In the genomic region with DNA sequence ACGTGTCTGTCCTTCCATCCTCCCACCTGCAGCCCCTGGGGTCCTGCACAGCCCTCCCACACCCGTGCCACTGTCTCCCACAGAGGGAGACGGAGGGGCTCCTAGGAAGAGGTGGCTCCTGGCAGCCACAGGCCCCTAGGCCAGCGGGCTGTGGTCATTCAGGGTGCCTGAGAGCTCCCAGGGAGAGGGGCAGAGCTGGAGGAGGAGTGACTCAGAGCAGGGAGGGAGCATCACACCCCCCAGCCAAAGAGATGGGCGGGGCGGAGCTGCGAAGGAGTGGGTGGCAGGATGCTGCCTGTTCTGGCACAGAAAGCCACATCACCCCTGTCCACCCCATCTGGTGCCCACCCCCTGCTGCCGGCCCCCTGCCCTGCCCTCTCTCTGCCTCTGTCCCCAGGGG, we compare ENCODE assay signal across 11 cellular contexts. TPM values are rescaled to one million over a fixed set of nuclear protein-coding genes. Genes with fewer than 3 reads are reported as not detected.
A peak's percentile ranks its signal among the peaks of the same experiment; 100 is the strongest.
DNase-seq lines count a peak whose midpoint lies in the region; ATAC-seq, FAIRE-seq and TF ChIP-seq lines count a peak whose summit lies in the region.
"Had no signal": no experiment of that assay in that cellular context is flagged by ENCODE, and none has a peak within 500 bp of the region (broad histone marks: within the 10 kb centered on the region; RNA-seq: fewer than 3 reads in every experiment).

No MANE protein-coding gene starts in this region.

- 77 to 87% methylated on average over 7 to 8 of the region's 8 CpGs for WGBS in pancreas, 2 donors

- H3K27me3 Mint-ChIP-seq in central memory CD8-positive, alpha-beta T cell, result no peaks in the 10 kb centered on the region
- H3K27me3 Mint-ChIP-seq in Calu3 (ENCODE audit: unreplicated experiment), result no peaks in the 10 kb centered on the region

- no peaks in the 10 kb centered on the region for H3K9me3 ChIP-seq in pancreas
- H3K9me3 ChIP-seq: heart right ventricle had no signal

- H3K9me3 Mint-ChIP-seq in central memory CD8-positive, alpha-beta T cell, result no peaks in the 10 kb centered on the region
- H3K9me3 Mint-ChIP-seq in Calu3 (ENCODE audit: low read depth, unreplicated experiment), result no peaks in the 10 kb centered on the region

- no peak overlapping the region for H3K27ac Mint-ChIP-seq in central memory CD8-positive, alpha-beta T cell (ENCODE audit: low read depth)
- H3K27ac Mint-ChIP-seq in Calu3 (ENCODE audit: unreplicated experiment), result no peak overlapping the region

- no peaks in the 10 kb centered on the region for H3K4me1 ChIP-seq in pancreas
- H3K4me1 ChIP-seq: heart right ventricle had no signal

- CTCF ChIA-PET in RWPE1 (lab: Yijun Ruan, JAX), result no interaction called here
- CTCF ChIA-PET in Calu3 (lab: Charles Lee), result no interaction called here

- FAIRE-seq in pancreas (lab: Jason Lieb, UNC), result no peak

- peak; percentile 66 for ATAC-seq in central memory CD8-positive, alpha-beta T cell (replicated peaks; ENCODE audit: extremely low read depth, poor library complexity, severe bottlenecking)
- ATAC-seq in pancreas, result no peak

- peaks cover 21% of the 10 kb centered on the region for H3K4me1 Mint-ChIP-seq in central memory CD8-positive, alpha-beta T cell
- H3K4me1 Mint-ChIP-seq in Calu3 (ENCODE audit: low read depth, unreplicated experiment), result no peaks in the 10 kb centered on the region

- in situ Hi-C loops in GM13976 (cut with MboI; ENCODE audit: low sequenced_read_pairs, unreplicated experiment), result no loop called here

- H3K4me3 Mint-ChIP-seq in central memory CD8-positive, alpha-beta T cell, result no peak overlapping the region
- H3K4me3 Mint-ChIP-seq in Calu3 (ENCODE audit: low read depth, unreplicated experiment), result no peak overlapping the region

- POLR2A ChIA-PET in RWPE1 (lab: Yijun Ruan, JAX; ENCODE audit: low non-redundant PET), result no interaction called here

- peaks cover 2% of the 10 kb centered on the region for H3K36me3 Mint-ChIP-seq in central memory CD8-positive, alpha-beta T cell (ENCODE audit: insufficient read depth)
- H3K36me3 Mint-ChIP-seq in Calu3 (ENCODE audit: insufficient read depth, unreplicated experiment), result peaks cover 8% of the 10 kb centered on the region

- H3K4me3 ChIP-seq in pancreas, result no peak overlapping the region
- H3K4me3 ChIP-seq: cardiac muscle cell, heart right ventricle had no signal

- BruUV-seq in Calu3 (replicated peaks; lab: Mats Ljungman, UMichigan), result no TSS peak

- no peaks in the 10 kb centered on the region for H3K27me3 ChIP-seq in pancreas
- H3K27me3 ChIP-seq: cardiac muscle cell, heart right ventricle had no signal

- DNase-seq in GM13976 (ENCODE audit: low spot score) (peak; percentile 64), RWPE1 (ENCODE audit: low spot score) (peak; percentile 77), Calu3 (no peak), NCI-H510A treated with DMSO at 0.1 percent for 48 hours (lab: John Stamatoyannopoulos, UW) (no peak), pancreas (no peak)
- DNase-seq in central memory CD8-positive, alpha-beta T cell (ENCODE audit: low spot score in 2 of 2), result no peak
- peak; percentile 11 for DNase-seq in stimulated activated CD8-positive, alpha-beta memory T cell treated with anti-CD3 and anti-CD28 coated beads, Interleukin-12 subunit alpha, Interleukin-12 subunit beta, amount 100 ng/mL, for 24 hours (ENCODE audit: extremely low read depth)
- DNase-seq: heart right ventricle, NCI-H524 treated with DMSO at 0.1 percent for 48 hours had no signal

- intact Hi-C loops in Calu3 (cut with micrococcal nuclease; ENCODE audit: unreplicated experiment), result no loop called here
- intact Hi-C loops in pancreas (cut with DNase I), result no loop called here

- H3K36me3 ChIP-seq in pancreas, result no peaks in the 10 kb centered on the region
- H3K36me3 ChIP-seq: cardiac muscle cell, heart right ventricle had no signal

- H3K27ac ChIP-seq in RWPE1 (no peak overlapping the region), pancreas (no peak overlapping the region)
- H3K27ac ChIP-seq: cardiac muscle cell, heart right ventricle, HL-60 had no signal

- TF ChIP-seq CTCF in GM13976 (IDR thresholded peaks at IDR 0.05; ENCODE audit: borderline replicate concordance, control extremely low read depth, extremely low read depth, insufficient read depth, missing control alignments) (no peak), RWPE1 (conservative IDR thresholded peaks at IDR 0.05; ENCODE audit: low read depth) (no peak), Calu3 (IDR thresholded peaks at IDR 0.05; ENCODE audit: unreplicated experiment) (no peak), pancreas (IDR thresholded peaks at IDR 0.05) (no peak)

RNA-seq across cellular contexts. Expression of a gene that starts 50.5 kb away (rescaled TPM):
- total RNA-seq in Calu3 (2022), result 13.5 and 16.0 TPM in 2 replicates
- 1 to 10 TPM; 3.3 to 6.3 (median 4.2) TPM for total RNA-seq in pancreas
- polyA plus RNA-seq in pancreas, result 10 to 100 TPM in 1 of 2 donors, 1 to 10 TPM in 1; 9.9 to 13.2 TPM

Comparison
In these comparisons a context has a peak if more than half of its experiments do, and no peak if none do; other contexts are left out.
1. DNase-seq: peak in GM13976 (single experiment), RWPE1 (single experiment) and stimulated activated CD8-positive, alpha-beta memory T cell treated with anti-CD3 and anti-CD28 coated beads, Interleukin-12 subunit alpha, Interleukin-12 subunit beta, amount 100 ng/mL, for 24 hours (single experiment); none in central memory CD8-positive, alpha-beta T cell (0 of 2), Calu3 (single experiment), NCI-H510A treated with DMSO at 0.1 percent for 48 hours (single experiment) and pancreas (0 of 6).